ENCODE assay signal across 17 cellular contexts in the genomic region with DNA sequence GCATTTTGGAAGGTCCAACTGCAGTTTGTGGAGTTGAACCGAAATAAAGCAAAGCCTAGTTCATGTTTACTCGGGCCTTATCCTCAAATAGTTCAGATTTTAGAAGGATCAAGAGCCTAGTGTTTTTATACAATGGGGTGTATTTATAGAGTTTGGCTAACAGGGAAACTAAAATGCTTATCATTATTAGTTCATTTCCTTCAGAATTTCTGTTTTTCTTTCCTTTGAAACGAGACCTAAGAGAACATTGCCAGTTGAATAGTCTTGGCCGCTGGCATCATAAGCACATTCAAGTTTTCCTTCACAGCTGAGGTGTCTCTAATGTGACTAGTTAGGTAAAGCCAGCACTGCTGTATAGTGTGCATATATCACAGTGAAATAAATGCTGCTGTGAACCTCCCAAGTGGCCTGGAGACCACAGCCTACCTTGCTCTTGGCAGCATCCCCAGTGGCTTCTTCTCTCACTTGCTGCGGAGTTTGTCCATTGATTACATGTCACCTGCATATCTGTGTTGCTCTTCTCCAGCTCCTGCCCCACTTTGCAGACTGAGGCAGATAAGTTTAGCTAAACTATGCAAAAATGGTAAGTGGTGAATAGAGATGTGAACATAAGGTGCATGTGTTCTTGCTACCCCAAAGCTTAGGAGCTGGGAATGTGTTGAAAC.
A peak's percentile ranks its signal among the peaks of the same experiment; 100 is the strongest.
DNase-seq lines count a peak whose midpoint lies in the region; ATAC-seq and TF ChIP-seq lines count a peak whose summit lies in the region.
"Had no signal": no experiment of that assay in that cellular context is flagged by ENCODE, and none has a peak within 500 bp of the region (broad histone marks: within the 10 kb centered on the region; RNA-seq: fewer than 3 reads in every experiment).

No MANE protein-coding gene starts in this region.

- H3K4me3 ChIP-seq in esophagus squamous epithelium: no peak overlapping the region
- no peak overlapping the region for H3K4me3 ChIP-seq in right cardiac atrium (ENCODE audit: low read length)
- H3K4me3 ChIP-seq in aorta (ENCODE audit: low read length in 2 of 2): no peak overlapping the region
- H3K4me3 ChIP-seq: lung had no signal

- WGBS in esophagus squamous epithelium, 2 donors: 24 to 67% methylated on average over 4 to 5 of the region's 5 CpGs
- 40% methylated on average over 5 of the region's 5 CpGs for WGBS in right cardiac atrium
- 3 to 7% methylated on average over 5 of the region's 5 CpGs for WGBS in aorta, 2 donors

- TF ChIP-seq CTCF in esophagus squamous epithelium (IDR thresholded peaks at IDR 0.05): no peak

- H3K9me3 ChIP-seq in esophagus squamous epithelium (no peaks in the 10 kb centered on the region), right cardiac atrium (ENCODE audit: control insufficient read depth, low read length) (no peaks in the 10 kb centered on the region), aorta (ENCODE audit: control insufficient read depth, low read length) (no peaks in the 10 kb centered on the region)

- no peaks in the 10 kb centered on the region for H3K27me3 ChIP-seq in esophagus squamous epithelium
- H3K27me3 ChIP-seq in right cardiac atrium (ENCODE audit: control insufficient read depth, insufficient read depth): no peaks in the 10 kb centered on the region
- H3K27me3 ChIP-seq in aorta (ENCODE audit: control insufficient read depth in 1 of 2, insufficient read depth in 2 of 2, low read length in 1 of 2): no peaks in the 10 kb centered on the region

- DNase-seq in esophagus squamous epithelium (lab: John Stamatoyannopoulos, UW) (no peak), right cardiac atrium (no peak), sciatic nerve (ENCODE audit: low spot score) (no peak), aorta (no peak), SHP77 (lab: John Stamatoyannopoulos, UW) (no peak)
- no peak for DNase-seq in stimulated activated CD4-positive, alpha-beta T cell treated with anti-CD3 and anti-CD28 coated beads, Interleukin-4, amount 100 ng/mL, for 1 hour
- DNase-seq: activated naive CD4-positive, alpha-beta T cell treated with anti-CD3 and anti-CD28 coated beads for 36 hours; HCEC 1CT; natural killer cell; NCI-H2029; NCI-H446 treated with DMSO at 0.1 percent for 48 hours; stimulated activated naive CD4-positive, alpha-beta T cell treated with Interleukin-2 at 50 U/mL for 16 hours had no signal

- peak overlapping the region; percentile 18 to 78 (median 70) for H3K27ac ChIP-seq in esophagus squamous epithelium
- peak overlapping the region; percentile 42 for H3K27ac ChIP-seq in right cardiac atrium (ENCODE audit: low read length)
- peak overlapping the region; percentile 97 to 99 for H3K27ac ChIP-seq in aorta (ENCODE audit: low read depth in 1 of 2, low read length in 2 of 2)
- H3K27ac ChIP-seq: HL-60, RWPE1, VCaP had no signal

- H3K4me1 ChIP-seq in esophagus squamous epithelium: peaks cover 10 to 72% (median 16%) of the 10 kb centered on the region in 3 donors
- H3K4me1 ChIP-seq in right cardiac atrium (ENCODE audit: control insufficient read depth, insufficient read depth, low read length): peaks cover 27% of the 10 kb centered on the region
- H3K4me1 ChIP-seq in aorta (ENCODE audit: control insufficient read depth in 1 of 2, insufficient read depth in 2 of 2, low read length in 2 of 2): peaks cover 19 to 32% of the 10 kb centered on the region in 2 donors

- intact Hi-C loops in esophagus squamous epithelium (cut with DNase I): no loop called here
- intact Hi-C loops in right cardiac atrium (cut with DNase I): no loop called here
- intact Hi-C loops in sciatic nerve (cut with DNase I): no loop called here
- intact Hi-C loops in aorta (cut with DNase I): loop anchor here (1.0 to 5.0 kb wide), 4 partner anchors 31 to 87 kb away; a partner anchor contains a TSS

- ATAC-seq in right cardiac atrium (peak; percentile 77 to 88), sciatic nerve (peak; percentile 63), aorta (ENCODE audit: low FRiP score) (peak; percentile 63), GM18505 (IDR thresholded peaks at IDR 0.05; ENCODE audit: unreplicated experiment) (no peak)
- ATAC-seq: natural killer cell had no signal

- no peaks in the 10 kb centered on the region for H3K36me3 ChIP-seq in esophagus squamous epithelium
- no peaks in the 10 kb centered on the region for H3K36me3 ChIP-seq in aorta (ENCODE audit: control insufficient read depth in 1 of 2, insufficient read depth in 2 of 2, low read length in 1 of 2)

- TF ChIP-seq POLR2A in esophagus squamous epithelium (IDR thresholded peaks at IDR 0.05) (no peak), GM18505 (IDR thresholded peaks at IDR 0.05; ENCODE audit: borderline replicate concordance, extremely low read depth, insufficient read depth, insufficient read length) (no peak)

Comparison
In these comparisons a context has a peak if more than half of its experiments do, and no peak if none do; other contexts are left out.
1. H3K27ac ChIP-seq: peak in every context shown above with its lines; median percentile 98 in aorta; 70 in esophagus squamous epithelium; 42 in right cardiac atrium.
2. intact Hi-C loops: an anchor here in aorta (1.0 to 5.0 kb wide); none called in esophagus squamous epithelium, right cardiac atrium and sciatic nerve.